ENCODE assay signal across 8 cellular contexts in genomic region chr16:14399397-14400284, GRCh38.
DNase-seq lines count a peak whose midpoint lies in the region; ATAC-seq and TF ChIP-seq lines count a peak whose summit lies in the region.

No MANE protein-coding gene starts in this region.

- no peak overlapping the region for H3K27ac ChIP-seq in DOHH2 (ENCODE audit: low read depth, low read length)

- H3K9me3 Mint-ChIP-seq in stimulated activated memory B cell treated with anti-CD40 and anti-IgM and Interleukin-4, amounts not matched to agents 10 μg/mL and 1 μg/mL and 100 μg/mL, for 72 hours, result no peaks in the 10 kb centered on the region

- H3K27ac Mint-ChIP-seq in stimulated activated memory B cell treated with anti-CD40 and anti-IgM and Interleukin-4, amounts not matched to agents 10 μg/mL and 1 μg/mL and 100 μg/mL, for 72 hours, result no peak overlapping the region

- ATAC-seq in HG03045 (IDR thresholded peaks at IDR 0.05; ENCODE audit: unreplicated experiment) (peak; percentile 47), SK-N-SH treated with all-trans-retinoic acid at 6 μM for 48 hours (peak; percentile 91), left cardiac atrium (peak; percentile 95), HG03135 (IDR thresholded peaks at IDR 0.05; ENCODE audit: unreplicated experiment) (no peak)
- peak; percentile 57 for ATAC-seq in stimulated activated memory B cell treated with anti-CD40 and anti-IgM and Interleukin-4, amounts not matched to agents 10 μg/mL and 1 μg/mL and 100 μg/mL, for 72 hours

- H3K4me1 Mint-ChIP-seq in stimulated activated memory B cell treated with anti-CD40 and anti-IgM and Interleukin-4, amounts not matched to agents 10 μg/mL and 1 μg/mL and 100 μg/mL, for 72 hours, result peaks cover 9% of the 10 kb centered on the region

- no peaks in the 10 kb centered on the region for H3F3A ChIP-seq in DOHH2 (ENCODE audit: control insufficient read depth, insufficient read depth)

- H3K27me3 ChIP-seq in DOHH2 (ENCODE audit: control insufficient read depth, low read length), result no peaks in the 10 kb centered on the region

- no peak overlapping the region for H3K4me3 Mint-ChIP-seq in stimulated activated memory B cell treated with anti-CD40 and anti-IgM and Interleukin-4, amounts not matched to agents 10 μg/mL and 1 μg/mL and 100 μg/mL, for 72 hours

- peaks cover 15% of the 10 kb centered on the region for H3K4me1 ChIP-seq in DOHH2 (ENCODE audit: control insufficient read depth, low read length)

- H3K4me2 ChIP-seq in DOHH2 (ENCODE audit: low read length), result peak overlapping the region; percentile 40

- H3K9me2 ChIP-seq in DOHH2 (replicated peaks; ENCODE audit: control insufficient read depth, low read length), result no peaks in the 10 kb centered on the region

- H3K36me3 Mint-ChIP-seq in stimulated activated memory B cell treated with anti-CD40 and anti-IgM and Interleukin-4, amounts not matched to agents 10 μg/mL and 1 μg/mL and 100 μg/mL, for 72 hours, result no peaks in the 10 kb centered on the region

- H3K9me3 ChIP-seq in DOHH2 (ENCODE audit: control insufficient read depth, insufficient read depth, low read length), result no peaks in the 10 kb centered on the region

- CTCF ChIA-PET in HEK293T (lab: Yijun Ruan, JAX), result interaction anchor here (0.7 kb wide), 1 partner anchor 22 kb away, joined by 4 read pairs; no protein-coding TSS in a partner anchor

- H3K27me3 Mint-ChIP-seq in stimulated activated memory B cell treated with anti-CD40 and anti-IgM and Interleukin-4, amounts not matched to agents 10 μg/mL and 1 μg/mL and 100 μg/mL, for 72 hours, result peaks cover 14% of the 10 kb centered on the region

- POLR2A ChIA-PET in HEK293T (lab: Yijun Ruan, JAX), result no interaction called here

- no peak for TF ChIP-seq CTCF in DOHH2 (IDR thresholded peaks at IDR 0.05; ENCODE audit: low read depth, low read length, poor library complexity, severe bottlenecking)

- H4K20me1 ChIP-seq in DOHH2 (ENCODE audit: control insufficient read depth, insufficient read depth, low read depth, low read length), result no peaks in the 10 kb centered on the region

- intact Hi-C loops in left cardiac atrium (cut with DNase I), result no loop called here

- H3K4me3 ChIP-seq in DOHH2 (ENCODE audit: low read length), result no peak overlapping the region

- H3K79me2 ChIP-seq in DOHH2 (ENCODE audit: control insufficient read depth, low read length), result no peaks in the 10 kb centered on the region

- DNase-seq in left cardiac atrium (peak; percentile 49), HEK293T (ENCODE audit: extremely low spot score) (no peak)
- no peak for DNase-seq in activated CD8-positive, alpha-beta memory T cell treated with anti-CD3 and anti-CD28 coated beads, Interleukin-2, amount 50 U/mL, for 48 hours

- H3K36me3 ChIP-seq in DOHH2 (ENCODE audit: control insufficient read depth, low read length), result no peaks in the 10 kb centered on the region

TF ChIP-seq in SK-N-SH treated with all-trans-retinoic acid at 6 μM for 48 hours, 23 proteins besides CTCF, POLR2A, EP300 and RAD21 (continues in another document):
- TF ChIP-seq ZFP3 (CRISPR knock-in tag; IDR thresholded peaks at IDR 0.05) (no peak), ISL1 (CRISPR knock-in tag; IDR thresholded peaks at IDR 0.05) (no peak), POU6F1 (CRISPR knock-in tag; IDR thresholded peaks at IDR 0.05; ENCODE audit: borderline replicate concordance, low read depth) (no peak), CREB5 (CRISPR knock-in tag; IDR thresholded peaks at IDR 0.05; ENCODE audit: low read depth) (peak; percentile 33; the same call in 1 of the 2 replicates)

TF ChIP-seq in HEK293T, 16 proteins besides CTCF, POLR2A, EP300 and RAD21:
- TF ChIP-seq SUZ12 (IDR thresholded peaks at IDR 0.05) (no peak), NFRKB (IDR thresholded peaks at IDR 0.05) (no peak), CTBP1 (IDR thresholded peaks at IDR 0.05; ENCODE audit: borderline replicate concordance) (no peak), HDGF (IDR thresholded peaks at IDR 0.05; ENCODE audit: borderline replicate concordance) (no peak), FOXA1 (IDR thresholded peaks at IDR 0.05) (no peak), ZNF384 (IDR thresholded peaks at IDR 0.05) (no peak), FOXM1 (IDR thresholded peaks at IDR 0.05; ENCODE audit: borderline replicate concordance) (no peak), LEF1 (IDR thresholded peaks at IDR 0.05; ENCODE audit: borderline replicate concordance) (no peak), ELF4 (IDR thresholded peaks at IDR 0.05) (no peak), FOXK2 (IDR thresholded peaks at IDR 0.05) (no peak), TARDBP (IDR thresholded peaks at IDR 0.05) (no peak), PKNOX1 (IDR thresholded peaks at IDR 0.05) (no peak), ARNT (IDR thresholded peaks at IDR 0.05) (no peak), BHLHE40 (IDR thresholded peaks at IDR 0.05; ENCODE audit: borderline replicate concordance) (no peak), L3MBTL2 (conservative IDR thresholded peaks at IDR 0.05) (no peak)
